In the genomic region with DNA sequence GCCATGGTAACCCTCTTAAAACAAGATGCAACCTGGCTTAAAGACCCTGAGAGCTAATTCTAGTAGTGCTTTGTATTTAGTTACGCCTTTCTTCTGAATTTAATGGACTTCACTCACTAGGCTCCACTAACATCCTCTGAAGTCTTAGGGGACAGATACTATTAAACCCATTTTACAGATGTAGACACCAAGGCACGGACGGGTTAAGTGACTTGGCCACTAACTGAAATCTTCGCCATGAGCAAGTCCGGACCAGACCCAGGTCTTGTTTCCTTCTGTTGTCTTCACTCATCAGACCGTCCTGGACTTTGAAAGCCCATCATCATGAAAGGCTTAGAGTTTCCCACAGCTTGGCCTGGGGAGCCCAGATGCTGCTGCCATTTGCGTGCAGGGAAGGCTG, we compare ENCODE assay signal across 19 cellular contexts.
DNase-seq lines count a peak whose midpoint lies in the region; ATAC-seq, FAIRE-seq and TF ChIP-seq lines count a peak whose summit lies in the region.
"Had no signal": no experiment of that assay in that cellular context is flagged by ENCODE, and none has a peak within 500 bp of the region (broad histone marks: within the 10 kb centered on the region; RNA-seq: fewer than 3 reads in every experiment).

No MANE protein-coding gene starts in this region.

- in situ Hi-C loops in K562 (cut with MboI) = no loop called here

- FAIRE-seq in A549 (lab: Jason Lieb, UNC) = no peak
- FAIRE-seq in K562 (lab: Jason Lieb, UNC) = no peak
- FAIRE-seq: GM12892, GM18507 had no signal

- H2AK5ac ChIP-seq in neuronal stem cell (ENCODE audit: low read depth, low read length) = no peak overlapping the region

- ATAC-seq in activated CD4-positive, alpha-beta T cell treated with anti-CD3 and anti-CD28 coated beads for 36 hours = no peak
- ATAC-seq in A549 (no peak), K562 (no peak)
- ATAC-seq: GM23338, HCT116 had no signal

- TF ChIP-seq POLR2A in A549 (IDR thresholded peaks at IDR 0.05; ENCODE audit: low read length) (no peak), K562 (conservative IDR thresholded peaks at IDR 0.05) (no peak)

- H3K4me2 ChIP-seq in A549 (no peak overlapping the region), K562 (ENCODE audit: insufficient read depth, low read length) (no peak overlapping the region), neuronal stem cell (ENCODE audit: insufficient read depth, low read length, poor library complexity, severe bottlenecking) (no peak overlapping the region)
- H3K4me2 ChIP-seq: BLaER1, GM23338 had no signal

- H3K4me1 ChIP-seq in A549 (no peaks in the 10 kb centered on the region), K562 (replicated peaks in 1 of 2; ENCODE audit: control insufficient read depth in 2 of 2, insufficient read depth in 2 of 2, low read length in 2 of 2) (peaks cover 17 to 27% of the 10 kb centered on the region in 2 experiments), neuronal stem cell (ENCODE audit: control insufficient read depth in 2 of 2, insufficient read depth in 1 of 2, low read depth in 1 of 2, low read length in 2 of 2) (peaks cover 0 to 2% of the 10 kb centered on the region in 2 donors)

- H3K14ac ChIP-seq in neuronal stem cell (ENCODE audit: low read length) = no peak overlapping the region

- peaks cover 4% of the 10 kb centered on the region for H3K79me1 ChIP-seq in neuronal stem cell (ENCODE audit: low read depth, low read length)

- no peaks in the 10 kb centered on the region for H3K9me3 ChIP-seq in A549
- no peaks in the 10 kb centered on the region for H3K9me3 ChIP-seq in K562 (replicated peaks; ENCODE audit: control insufficient read depth, insufficient read depth, low read depth, low read length)
- H3K9me3 ChIP-seq in neuronal stem cell (replicated peaks in 1 of 2; ENCODE audit: control insufficient read depth in 2 of 2, insufficient read depth in 1 of 2, low read depth in 1 of 2, low read length in 2 of 2) = peaks cover 0 to 1% of the 10 kb centered on the region in 2 donors
- H3K9me3 ChIP-seq: BLaER1 had no signal

- H2BK12ac ChIP-seq in neuronal stem cell (ENCODE audit: low read length) = no peak overlapping the region

- TF ChIP-seq CTCF in A549 (IDR thresholded peaks at IDR 0.05) = no peak
- no peak for TF ChIP-seq CTCF in K562 (IDR thresholded peaks at IDR 0.05 in 2 of 3, conservative IDR thresholded peaks at IDR 0.05 in 1 of 3; ENCODE audit: insufficient read depth in 2 of 3, low read depth in 1 of 3, low read length in 3 of 3)

- H2BK15ac ChIP-seq in neuronal stem cell (ENCODE audit: low read length) = no peak overlapping the region

- TF ChIP-seq EP300 in A549 (IDR thresholded peaks at IDR 0.05) (no peak), K562 (IDR thresholded peaks at IDR 0.05; ENCODE audit: low read length) (no peak)

- H3K27me3 Mint-ChIP-seq in activated CD4-positive, alpha-beta T cell treated with anti-CD3 and anti-CD28 coated beads, Interleukin-2, amount 10 ng/mL, durations not matched to agents 7 days and 5 days = no peaks in the 10 kb centered on the region
- H3K27me3 Mint-ChIP-seq in activated CD4-positive, alpha-beta T cell treated with anti-CD3 and anti-CD28 coated beads for 36 hours = no peaks in the 10 kb centered on the region
- H3K27me3 Mint-ChIP-seq: CD4-positive, alpha-beta memory T cell had no signal

- no peak overlapping the region for H3K4me3 Mint-ChIP-seq in activated CD4-positive, alpha-beta T cell treated with anti-CD3 and anti-CD28 coated beads, Interleukin-2, amount 10 ng/mL, durations not matched to agents 7 days and 5 days
- H3K4me3 Mint-ChIP-seq in activated CD4-positive, alpha-beta T cell treated with anti-CD3 and anti-CD28 coated beads for 36 hours = no peak overlapping the region
- H3K4me3 Mint-ChIP-seq: CD14-positive monocyte; CD4-positive, alpha-beta memory T cell; GM23338; HFFc6 had no signal

- H2BK120ac ChIP-seq in neuronal stem cell (ENCODE audit: low read depth, low read length) = no peak overlapping the region

- H3K27me3 ChIP-seq in K562 (ENCODE audit: control insufficient read depth in 2 of 2, insufficient read depth in 2 of 2, low read length in 2 of 2) (no peaks in the 10 kb centered on the region), neuronal stem cell (ENCODE audit: control insufficient read depth in 3 of 3, insufficient read depth in 3 of 3, low read depth in 1 of 3, low read length in 3 of 3) (no peaks in the 10 kb centered on the region)
- H3K27me3 ChIP-seq: BLaER1 had no signal

- H3K79me2 ChIP-seq in K562 (ENCODE audit: control insufficient read depth, insufficient read depth, low read length) = no peaks in the 10 kb centered on the region

- no peak overlapping the region for H3K27ac ChIP-seq in A549
- H3K27ac ChIP-seq in K562 (ENCODE audit: extremely low read depth, low read depth, low read length) = no peak overlapping the region
- H3K27ac ChIP-seq in neuronal stem cell (replicated peaks; ENCODE audit: low read length) = no peak overlapping the region
- H3K27ac ChIP-seq: 22Rv1, BLaER1 had no signal

- H3K4me3 ChIP-seq in A549 (no peak overlapping the region), K562 (no peak overlapping the region), neuronal stem cell (ENCODE audit: low read length in 2 of 2) (no peak overlapping the region)
- H3K4me3 ChIP-seq: BLaER1, GM23338 had no signal

- H3K4ac ChIP-seq in neuronal stem cell (ENCODE audit: low read length) = no peak overlapping the region

- POLR2A ChIA-PET in activated CD4-positive, alpha-beta T cell treated with anti-CD3 and anti-CD28 coated beads, Interleukin-2, amount 10 ng/mL, durations not matched to agents 7 days and 5 days (lab: Charles Lee) = no interaction called here
- POLR2A ChIA-PET in activated CD4-positive, alpha-beta T cell treated with anti-CD3 and anti-CD28 coated beads for 36 hours (lab: Charles Lee) = no interaction called here
- POLR2A ChIA-PET in A549 (lab: Yijun Ruan, JAX) = no interaction called here
- POLR2A ChIA-PET in K562 (lab: Yijun Ruan, JAX) = no interaction called here

- no peak overlapping the region for H3K23ac ChIP-seq in neuronal stem cell (ENCODE audit: low read depth, low read length, poor library complexity)

- peak overlapping the region; percentile 50 for H3K27ac Mint-ChIP-seq in activated CD4-positive, alpha-beta T cell treated with anti-CD3 and anti-CD28 coated beads, Interleukin-2, amount 10 ng/mL, durations not matched to agents 7 days and 5 days
- H3K27ac Mint-ChIP-seq in activated CD4-positive, alpha-beta T cell treated with anti-CD3 and anti-CD28 coated beads for 36 hours = no peak overlapping the region
- H3K27ac Mint-ChIP-seq: CD14-positive monocyte, GM23338, HFFc6 had no signal

- 0 out of 3 replicates have a peak, but pooled peaks cover 3% of the 10 kb centered on the region for H3K36me3 ChIP-seq in K562 (ENCODE audit: control insufficient read depth, insufficient read depth, low read length)
- peaks cover 3 to 8% of the 10 kb centered on the region in 2 donors for H3K36me3 ChIP-seq in neuronal stem cell (replicated peaks in 1 of 2; ENCODE audit: control insufficient read depth in 2 of 2, insufficient read depth in 2 of 2, low read length in 2 of 2)

- TF ChIP-seq RAD21 in A549 (conservative IDR thresholded peaks at IDR 0.05 in 1 of 2, IDR thresholded peaks at IDR 0.05 in 1 of 2) (no peak), K562 (CRISPR knock-in tag; conservative IDR thresholded peaks at IDR 0.05 in 1 of 2, IDR thresholded peaks at IDR 0.05 in 1 of 2) (no peak)

- no TSS peak for BruUV-seq in K562 (replicated peaks; lab: Mats Ljungman, UMichigan)

- H4K91ac ChIP-seq in neuronal stem cell (ENCODE audit: low read depth, low read length, poor library complexity) = no peak overlapping the region

- 90% methylated on average over 7 of the region's 7 CpGs for WGBS in A549 (ENCODE audit: missing lambda C conversion rate)
- 93% methylated on average over 7 of the region's 7 CpGs for WGBS in K562 (ENCODE audit: insufficient coverage, low coverage, missing lambda C conversion rate)
- WGBS in neuronal stem cell (ENCODE audit: extremely low coverage in 2 of 2, insufficient read length in 2 of 2, insufficient replicate concordance in 1 of 2), 2 donors = no CpG with 5 or more reads among the region's 7 CpGs

- H3K9ac ChIP-seq in K562 (ENCODE audit: insufficient read depth in 1 of 2, low read depth in 2 of 2, low read length in 2 of 2) = peak overlapping the region in 1 of 2 experiments; percentile 54; a peak in 1 of 4 replicates
- no peak overlapping the region for H3K9ac ChIP-seq in neuronal stem cell (ENCODE audit: low read depth, low read length, poor library complexity)
- H3K9ac ChIP-seq: BLaER1 had no signal

- peaks cover 1% of the 10 kb centered on the region for H3K36me3 Mint-ChIP-seq in activated CD4-positive, alpha-beta T cell treated with anti-CD3 and anti-CD28 coated beads, Interleukin-2, amount 10 ng/mL, durations not matched to agents 7 days and 5 days (ENCODE audit: low read depth)
- peaks cover 3% of the 10 kb centered on the region for H3K36me3 Mint-ChIP-seq in activated CD4-positive, alpha-beta T cell treated with anti-CD3 and anti-CD28 coated beads for 36 hours (ENCODE audit: low read depth)

- 0 out of 2 replicates have a peak, but pooled peaks cover 7% of the 10 kb centered on the region for H4K20me1 ChIP-seq in K562 (replicated peaks; ENCODE audit: control insufficient read depth, insufficient read depth, low read length)
- H4K20me1 ChIP-seq: BLaER1 had no signal

- H2BK5ac ChIP-seq in neuronal stem cell (ENCODE audit: low read length) = no peak overlapping the region

- CTCF ChIA-PET in activated CD4-positive, alpha-beta T cell treated with anti-CD3 and anti-CD28 coated beads, Interleukin-2, amount 10 ng/mL, durations not matched to agents 7 days and 5 days (lab: Charles Lee) = no interaction called here
- CTCF ChIA-PET in activated CD4-positive, alpha-beta T cell treated with anti-CD3 and anti-CD28 coated beads for 36 hours (lab: Charles Lee) = no interaction called here
- CTCF ChIA-PET in A549 (lab: Yijun Ruan, JAX) (no interaction called here), K562 (lab: Yijun Ruan, JAX; ENCODE audit: low intra/inter-chr PET ratio) (no interaction called here)

- H3K18ac ChIP-seq in neuronal stem cell (ENCODE audit: low read length) = peak overlapping the region; percentile 27

- H3K9me1 ChIP-seq in K562 (ENCODE audit: control insufficient read depth, insufficient read depth, low read length) = no peaks in the 10 kb centered on the region

- H2AFZ ChIP-seq in K562 (ENCODE audit: low read depth, low read length) (no peak overlapping the region), neuronal stem cell (ENCODE audit: low read length) (no peak overlapping the region)
- H2AFZ ChIP-seq: GM23338 had no signal

- no peak overlapping the region for H4K8ac ChIP-seq in neuronal stem cell (ENCODE audit: low read depth, low read length)

- no peak for DNase-seq in activated CD4-positive, alpha-beta T cell treated with anti-CD3 and anti-CD28 coated beads, Interleukin-2, amount 10 ng/mL, durations not matched to agents 7 days and 5 days
- no peak for DNase-seq in activated CD4-positive, alpha-beta T cell treated with anti-CD3 and anti-CD28 coated beads for 36 hours
- DNase-seq in A549 (ENCODE audit: low read depth in 1 of 2, low spot score in 1 of 2) (no peak), K562 (ENCODE audit: extremely low read depth in 1 of 4, low spot score in 3 of 4) (no peak), neuronal stem cell (ENCODE audit: low spot score) (no peak), HUDEP-2 (lab: John Stamatoyannopoulos, UW; ENCODE audit: unreplicated experiment in 76 of 76) (no peak)
- no peak for DNase-seq in activated CD4-positive, CD25-positive, alpha-beta regulatory T cell treated with anti-CD3 and anti-CD28 coated beads, Interleukin-2, amount 50 U/mL, for 72 hours
- DNase-seq: CD4-positive, alpha-beta memory T cell; DMS153; DMS79; GDM1; HFFc6 had no signal

- no peaks in the 10 kb centered on the region for H3K4me1 Mint-ChIP-seq in activated CD4-positive, alpha-beta T cell treated with anti-CD3 and anti-CD28 coated beads, Interleukin-2, amount 10 ng/mL, durations not matched to agents 7 days and 5 days
- H3K4me1 Mint-ChIP-seq in activated CD4-positive, alpha-beta T cell treated with anti-CD3 and anti-CD28 coated beads for 36 hours = no peaks in the 10 kb centered on the region
- H3K4me1 Mint-ChIP-seq: CD14-positive monocyte; CD4-positive, alpha-beta memory T cell; GM23338 had no signal

- no peaks in the 10 kb centered on the region for H3K9me3 Mint-ChIP-seq in activated CD4-positive, alpha-beta T cell treated with anti-CD3 and anti-CD28 coated beads, Interleukin-2, amount 10 ng/mL, durations not matched to agents 7 days and 5 days
- no peaks in the 10 kb centered on the region for H3K9me3 Mint-ChIP-seq in activated CD4-positive, alpha-beta T cell treated with anti-CD3 and anti-CD28 coated beads for 36 hours (ENCODE audit: low read depth)
- H3K9me3 Mint-ChIP-seq: CD4-positive, alpha-beta memory T cell; GM23338; HFFc6 had no signal

- intact Hi-C loops in activated CD4-positive, alpha-beta T cell treated with anti-CD3 and anti-CD28 coated beads for 36 hours (cut with DNase I, micrococcal nuclease) = no loop called here
- intact Hi-C loops in K562 (cut with micrococcal nuclease) = no loop called here
